In genomic region chr2:132568679-132569078, GRCh38 we compare ENCODE assay signal across 26 cellular contexts.
"Had no signal": no experiment of that assay in that cellular context is flagged by ENCODE, and none has a peak within 500 bp of the region (broad histone marks: within the 10 kb centered on the region; RNA-seq: fewer than 3 reads in every experiment).

No MANE protein-coding gene starts in this region.

- H3K4me1 ChIP-seq: esophagus squamous epithelium, gastrocnemius medialis, heart right ventricle, left lung, lower lobe of right lung had no signal

- FAIRE-seq: colon, endometrium, islet of Langerhans, keratinocyte had no signal

- H3K4me1 Mint-ChIP-seq: endodermal cell had no signal

- H3K9me3 ChIP-seq: esophagus squamous epithelium, gastrocnemius medialis, heart right ventricle, left lung, lower lobe of right lung had no signal

- ATAC-seq: effector memory CD8-positive, alpha-beta T cell; esophagus mucosa; gastrocnemius medialis; heart right ventricle; left lung; left ventricle myocardium superior; lower lobe of right lung had no signal

- H3K27ac ChIP-seq: epithelial cell of prostate, esophagus squamous epithelium, gastrocnemius medialis, heart right ventricle, left lung, lower lobe of right lung had no signal

- H3K36me3 Mint-ChIP-seq: mesothelial cell of epicardium had no signal

- H3K27me3 ChIP-seq: esophagus squamous epithelium, gastrocnemius medialis, left lung had no signal

- DNase-seq: cortex of kidney; effector CD8-positive, alpha-beta T cell; effector memory CD8-positive, alpha-beta T cell; endodermal cell; erythroblast; esophagus squamous epithelium; foreskin fibroblast; foreskin melanocyte; gastrocnemius medialis; glutamatergic neuron; head of caudate nucleus; heart right ventricle; hippocampal formation; left cardiac atrium; left lung; left ventricle myocardium superior; lower lobe of right lung; mesenchymal stem cell had no signal

- H3K27ac Mint-ChIP-seq: dendritic cell treated with granulocyte-macrophage colony-stimulating factor and Interleukin-4, amounts not matched to agents 40 ng/mL and 50 ng/mL, for 4 days; effector memory CD8-positive, alpha-beta T cell; endodermal cell; mesothelial cell of epicardium had no signal

- H3K27me3 Mint-ChIP-seq: effector memory CD8-positive, alpha-beta T cell had no signal

- H3K4me3 Mint-ChIP-seq: dendritic cell treated with granulocyte-macrophage colony-stimulating factor and Interleukin-4, amounts not matched to agents 40 ng/mL and 50 ng/mL, for 4 days; effector memory CD8-positive, alpha-beta T cell; endodermal cell; mesothelial cell of epicardium had no signal

- H3K9me3 Mint-ChIP-seq: dendritic cell treated with granulocyte-macrophage colony-stimulating factor and Interleukin-4, amounts not matched to agents 40 ng/mL and 50 ng/mL, for 4 days; endodermal cell; mesothelial cell of epicardium had no signal

- H3K36me3 ChIP-seq: esophagus squamous epithelium, gastrocnemius medialis, heart right ventricle, left lung, lower lobe of right lung had no signal

- H3K4me3 ChIP-seq: esophagus squamous epithelium, gastrocnemius medialis, heart right ventricle, left lung, lower lobe of right lung had no signal
